8 cellular contexts compared by ENCODE assay signal in the genomic region with DNA sequence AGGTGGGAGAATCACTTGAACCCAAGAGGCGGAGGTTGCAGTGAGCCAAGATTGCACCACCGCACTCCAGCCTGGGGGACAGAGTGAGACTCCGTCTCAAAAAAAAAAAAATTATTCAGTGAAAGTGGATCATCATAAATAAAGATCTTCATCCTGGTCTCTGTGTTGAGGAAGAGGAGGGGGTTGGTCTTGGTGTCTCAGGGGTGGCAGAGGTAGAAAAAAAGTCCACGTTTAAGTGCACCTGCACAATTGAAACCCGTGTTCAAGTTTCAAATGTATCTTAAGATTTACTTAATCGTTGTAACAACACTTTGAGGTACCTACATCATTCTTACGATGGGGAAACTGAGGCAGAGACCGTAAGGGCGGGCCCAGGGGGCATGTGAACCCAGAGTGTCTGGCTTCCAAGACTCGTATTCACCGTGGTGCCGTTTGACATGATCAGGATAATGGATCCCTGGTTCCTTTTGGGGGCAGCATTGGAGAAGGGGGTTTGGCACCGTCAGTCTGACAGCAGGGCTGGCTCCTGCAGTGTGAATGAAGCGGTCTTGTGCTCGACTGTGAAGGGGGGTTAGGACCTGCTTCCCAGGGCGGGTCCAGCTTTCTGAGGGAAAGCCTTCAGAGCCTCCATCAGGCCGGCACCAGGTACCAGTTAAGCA. TPM values are rescaled to one million over a fixed set of nuclear protein-coding genes. Genes with fewer than 3 reads are reported as not detected.
DNase-seq lines count a peak whose midpoint lies in the region; ATAC-seq and TF ChIP-seq lines count a peak whose summit lies in the region.

No MANE protein-coding gene starts in this region.

- H3K27ac Mint-ChIP-seq in progenitor cell of endocrine pancreas, result peak overlapping the region; percentile 95

- no peaks in the 10 kb centered on the region for H3K9me3 Mint-ChIP-seq in progenitor cell of endocrine pancreas (ENCODE audit: low read depth)

- peaks cover 29 to 75% (median 49%) of the 10 kb centered on the region in 10 experiments for H3K4me1 ChIP-seq in BLaER1 treated with 17β-estradiol and CSF1 and Interleukin-3, amounts not matched to agents 10 nM and 100 nM
- H3K4me1 ChIP-seq in esophagus squamous epithelium, result peaks cover 23 to 68% (median 47%) of the 10 kb centered on the region in 3 donors

- peak; percentile 41 for DNase-seq in RPMI8226
- DNase-seq in esophagus squamous epithelium (lab: John Stamatoyannopoulos, UW), result no peak
- DNase-seq in progenitor cell of endocrine pancreas (ENCODE audit: low spot score, unreplicated experiment), result no peak
- no peak for DNase-seq in DMS153 (lab: John Stamatoyannopoulos, UW)
- DNase-seq in stimulated activated CD8-positive, alpha-beta memory T cell treated with anti-CD3 and anti-CD28 coated beads, Interleukin-4, amount 100 ng/mL, for 48 hours, result no peak
- DNase-seq in effector CD4-positive, alpha-beta T cell, result no peak

- peaks cover 2% of the 10 kb centered on the region for H3K36me3 Mint-ChIP-seq in progenitor cell of endocrine pancreas (ENCODE audit: insufficient read depth)

- ATAC-seq in GM21737 (IDR thresholded peaks at IDR 0.05; ENCODE audit: unreplicated experiment), result peak; percentile 8

- H3K4me3 Mint-ChIP-seq in progenitor cell of endocrine pancreas (ENCODE audit: low read depth), result peak overlapping the region; percentile 76

- peaks cover 26 to 42% (median 38%) of the 10 kb centered on the region in 11 experiments for H3K36me3 ChIP-seq in BLaER1 treated with 17β-estradiol and CSF1 and Interleukin-3, amounts not matched to agents 10 nM and 100 nM
- peaks cover 0 to 36% (median 8%) of the 10 kb centered on the region in 3 donors for H3K36me3 ChIP-seq in esophagus squamous epithelium

- peak overlapping the region; percentile 52 to 76 (median 64) for H3K4me3 ChIP-seq in BLaER1 treated with 17β-estradiol and CSF1 and Interleukin-3, amounts not matched to agents 10 nM and 100 nM
- peak overlapping the region; percentile 37 to 68 (median 60) for H3K4me3 ChIP-seq in esophagus squamous epithelium

- H3K27ac ChIP-seq in BLaER1 treated with 17β-estradiol and CSF1 and Interleukin-3, amounts not matched to agents 10 nM and 100 nM, result peak overlapping the region; percentile 84 to 98 (median 92)
- H3K27ac ChIP-seq in esophagus squamous epithelium, result peak overlapping the region; percentile 86 to 96 (median 93)

- H3K9ac ChIP-seq in BLaER1 treated with 17β-estradiol and CSF1 and Interleukin-3, amounts not matched to agents 10 nM and 100 nM, result peak overlapping the region; percentile 83 to 93 (median 89)

- 30 to 32% methylated on average over 15 to 17 of the region's 17 CpGs for WGBS in esophagus squamous epithelium, 2 donors

- H3K27me3 Mint-ChIP-seq in progenitor cell of endocrine pancreas, result no peaks in the 10 kb centered on the region

- no peaks in the 10 kb centered on the region for H3K27me3 ChIP-seq in BLaER1 treated with 17β-estradiol and CSF1 and Interleukin-3, amounts not matched to agents 10 nM and 100 nM
- no peaks in the 10 kb centered on the region for H3K27me3 ChIP-seq in esophagus squamous epithelium

- no peak for TF ChIP-seq CTCF in esophagus squamous epithelium (IDR thresholded peaks at IDR 0.05)
- TF ChIP-seq CTCF in progenitor cell of endocrine pancreas (IDR thresholded peaks at IDR 0.05; ENCODE audit: unreplicated experiment), result no peak

- H3K4me1 Mint-ChIP-seq in progenitor cell of endocrine pancreas (ENCODE audit: low read depth), result peaks cover 46% of the 10 kb centered on the region

- intact Hi-C loops in esophagus squamous epithelium (cut with DNase I), result loop anchor here (5.0 kb wide), 1 partner anchor 35 kb away; a partner anchor contains a TSS

- peak overlapping the region; percentile 78 to 97 (median 93) for H3K4me2 ChIP-seq in BLaER1 treated with 17β-estradiol and CSF1 and Interleukin-3, amounts not matched to agents 10 nM and 100 nM

- peaks cover 0 to 27% (median 16%) of the 10 kb centered on the region in 11 experiments; a peak in 16 of 22 replicates for H4K20me1 ChIP-seq in BLaER1 treated with 17β-estradiol and CSF1 and Interleukin-3, amounts not matched to agents 10 nM and 100 nM

- no peak for TF ChIP-seq POLR2A in esophagus squamous epithelium (IDR thresholded peaks at IDR 0.05)

- no peaks in the 10 kb centered on the region for H3K9me3 ChIP-seq in BLaER1 treated with 17β-estradiol and CSF1 and Interleukin-3, amounts not matched to agents 10 nM and 100 nM (replicated peaks in 1 of 11)
- H3K9me3 ChIP-seq in esophagus squamous epithelium, result no peaks in the 10 kb centered on the region

RNA-seq across cellular contexts. Expression of a gene that starts 32.9 kb away (rescaled TPM):
- total RNA-seq in esophagus squamous epithelium (100 to 1,000 TPM; 422 to 839 (median 555) TPM), progenitor cell of endocrine pancreas (322 and 326 TPM in 2 replicates)

RNA-seq across cellular contexts. Expression of a gene that starts 57.9 kb away (rescaled TPM):
- total RNA-seq in esophagus squamous epithelium, result 100 to 1,000 TPM in 2 of 4 donors, 10 to 100 TPM in 2; 76.3 to 162 (median 108) TPM
- 211 and 217 TPM in 2 replicates for total RNA-seq in progenitor cell of endocrine pancreas
